Comparison of ENCODE assay signal across 29 cellular contexts in genomic region chr6:43623880-43624785, GRCh38. TPM values are rescaled to one million over a fixed set of nuclear protein-coding genes. Genes with fewer than 3 reads are reported as not detected.
A peak's percentile ranks its signal among the peaks of the same experiment; 100 is the strongest.
DNase-seq lines count a peak whose midpoint lies in the region; ATAC-seq, FAIRE-seq and TF ChIP-seq lines count a peak whose summit lies in the region.
"Had no signal": no experiment of that assay in that cellular context is flagged by ENCODE, and none has a peak within 500 bp of the region (broad histone marks: within the 10 kb centered on the region; RNA-seq: fewer than 3 reads in every experiment).

No MANE protein-coding gene starts in this region.

- no peak for TF ChIP-seq RAD21 in K562 (CRISPR knock-in tag; conservative IDR thresholded peaks at IDR 0.05 in 1 of 2, IDR thresholded peaks at IDR 0.05 in 1 of 2)

- no peak overlapping the region for H3K18ac ChIP-seq in neuronal stem cell (ENCODE audit: low read length)

- TF ChIP-seq POLR2A in GM18505 (IDR thresholded peaks at IDR 0.05; ENCODE audit: borderline replicate concordance, extremely low read depth, insufficient read depth, insufficient read length) (peak; percentile 36), K562 (conservative IDR thresholded peaks at IDR 0.05) (peak; percentile 53)

- no peak overlapping the region for H3K4me2 ChIP-seq in K562 (ENCODE audit: insufficient read depth, low read length)
- H3K4me2 ChIP-seq in neuronal stem cell (ENCODE audit: insufficient read depth, low read length, poor library complexity, severe bottlenecking), result no peak overlapping the region

- POLR2A ChIA-PET in K562 (lab: Yijun Ruan, JAX), result interaction anchor here (0.6 to 7.9 kb wide), 11 partner anchors 8 to 1313 kb away, joined by 3 to 135 read pairs (median 4); partner anchors contain the start of gene MAD2L1BP
- POLR2A ChIA-PET in HEK293T (lab: Yijun Ruan, JAX), result interaction anchor here (1.0 to 1.3 kb wide), 2 partner anchors 11 kb away, joined by 3 to 6 read pairs; partner anchors contain the start of gene MAD2L1BP

- H3K23ac ChIP-seq in neuronal stem cell (ENCODE audit: low read depth, low read length, poor library complexity), result peak overlapping the region; percentile 14

- no peak for DNase-seq in activated CD4-positive, alpha-beta T cell treated with anti-CD3 and anti-CD28 coated beads, Interleukin-2, amount 10 ng/mL, durations not matched to agents 24 days and 14 days
- no peak for DNase-seq in activated CD4-positive, alpha-beta T cell treated with anti-CD3 and anti-CD28 coated beads for 4 hours
- DNase-seq in K562 (ENCODE audit: extremely low read depth in 1 of 4, low spot score in 3 of 4) (no peak), neuronal stem cell (ENCODE audit: low spot score) (no peak), mesothelial cell of epicardium (ENCODE audit: low spot score in 2 of 2, unreplicated experiment in 2 of 2) (no peak), HEK293T (ENCODE audit: extremely low spot score) (no peak), T-helper 1 cell (no peak)
- DNase-seq: activated CD4-positive, alpha-beta T cell treated with anti-CD3 and anti-CD28 coated beads, Interleukin-2, amount 50 U/mL, for 4 hours; activated naive CD4-positive, alpha-beta T cell treated with anti-CD3 and anti-CD28 coated beads, Interleukin-2, amount 50 U/mL, for 16 hours; aorta; CD4-positive, alpha-beta T cell; GM23248; KG1; mammary epithelial cell; naive B cell; NCI-H1436 treated with DMSO at 0.1 percent for 48 hours; stimulated activated CD4-positive, alpha-beta T cell treated with anti-CD3 and anti-CD28 coated beads, Interleukin-15, amount 100 ng/mL, for 24 hours; stomach; T-helper 9 cell; transverse colon had no signal

- no TSS peak for BruUV-seq in K562 (replicated peaks; lab: Mats Ljungman, UMichigan)

- H3K9me3 ChIP-seq in K562 (replicated peaks; ENCODE audit: control insufficient read depth, insufficient read depth, low read depth, low read length) (no peaks in the 10 kb centered on the region), neuronal stem cell (replicated peaks in 1 of 2; ENCODE audit: control insufficient read depth in 2 of 2, insufficient read depth in 1 of 2, low read depth in 1 of 2, low read length in 2 of 2) (no peaks in the 10 kb centered on the region)
- H3K9me3 ChIP-seq: stomach, transverse colon had no signal

- H3K4me1 ChIP-seq in K562 (replicated peaks in 1 of 2; ENCODE audit: control insufficient read depth in 2 of 2, insufficient read depth in 2 of 2, low read length in 2 of 2) (peaks cover 21 to 23% of the 10 kb centered on the region in 2 experiments), neuronal stem cell (ENCODE audit: control insufficient read depth in 2 of 2, insufficient read depth in 1 of 2, low read depth in 1 of 2, low read length in 2 of 2) (peaks cover 2 to 5% of the 10 kb centered on the region in 2 donors)

- no peak overlapping the region for H4K91ac ChIP-seq in neuronal stem cell (ENCODE audit: low read depth, low read length, poor library complexity)

- H3K9me3 Mint-ChIP-seq in activated CD4-positive, alpha-beta T cell treated with anti-CD3 and anti-CD28 coated beads, Interleukin-2, amount 10 ng/mL, durations not matched to agents 24 days and 14 days, result no peaks in the 10 kb centered on the region
- H3K9me3 Mint-ChIP-seq in mesothelial cell of epicardium, result no peaks in the 10 kb centered on the region
- H3K9me3 Mint-ChIP-seq: CD4-positive, alpha-beta T cell; central memory CD8-positive, alpha-beta T cell; naive B cell; WTC11 had no signal

- H3K4me1 Mint-ChIP-seq in activated CD4-positive, alpha-beta T cell treated with anti-CD3 and anti-CD28 coated beads, Interleukin-2, amount 10 ng/mL, durations not matched to agents 24 days and 14 days, result peaks cover 32% of the 10 kb centered on the region
- peaks cover 18% of the 10 kb centered on the region for H3K4me1 Mint-ChIP-seq in mesothelial cell of epicardium

- H3K9ac ChIP-seq in K562 (ENCODE audit: insufficient read depth in 1 of 2, low read depth in 2 of 2, low read length in 2 of 2), result peak overlapping the region in 1 of 2 experiments; percentile 59; a peak in 2 of 4 replicates
- H3K9ac ChIP-seq in neuronal stem cell (ENCODE audit: low read depth, low read length, poor library complexity), result no peak overlapping the region
- H3K9ac ChIP-seq: GM23248, parathyroid adenoma had no signal

- ATAC-seq in GM18505 (IDR thresholded peaks at IDR 0.05; ENCODE audit: unreplicated experiment) (no peak), K562 (no peak)
- ATAC-seq: sciatic nerve, SK-N-SH treated with all-trans-retinoic acid at 6 μM for 48 hours, WTC11 had no signal

- TF ChIP-seq EP300 in K562 (IDR thresholded peaks at IDR 0.05; ENCODE audit: low read length), result no peak

- H3K27ac ChIP-seq in K562 (ENCODE audit: extremely low read depth, low read depth, low read length) (no peak overlapping the region; the same call in 2 of the 3 replicates), neuronal stem cell (replicated peaks; ENCODE audit: low read length) (no peak overlapping the region)
- H3K27ac ChIP-seq: 22Rv1, GM23248, parathyroid adenoma, stomach, transverse colon had no signal

- no peak overlapping the region for H3K14ac ChIP-seq in neuronal stem cell (ENCODE audit: low read length)

- no peak for TF ChIP-seq CTCF in K562 (IDR thresholded peaks at IDR 0.05 in 2 of 3, conservative IDR thresholded peaks at IDR 0.05 in 1 of 3; ENCODE audit: insufficient read depth in 2 of 3, low read depth in 1 of 3, low read length in 3 of 3)
- TF ChIP-seq CTCF in mesothelial cell of epicardium (IDR thresholded peaks at IDR 0.05; ENCODE audit: unreplicated experiment), result no peak

- no peak overlapping the region for H2AK5ac ChIP-seq in neuronal stem cell (ENCODE audit: low read depth, low read length)

- H4K8ac ChIP-seq in neuronal stem cell (ENCODE audit: low read depth, low read length), result no peak overlapping the region

- CTCF ChIA-PET in K562 (lab: Yijun Ruan, JAX; ENCODE audit: low intra/inter-chr PET ratio), result interaction anchor here (0.6 to 1.1 kb wide), 3 partner anchors 10 to 458 kb away, joined by 3 read pairs; no protein-coding TSS in a partner anchor
- CTCF ChIA-PET in HEK293T (lab: Yijun Ruan, JAX), result no interaction called here

- no peak overlapping the region for H2BK5ac ChIP-seq in neuronal stem cell (ENCODE audit: low read length)

- H2BK15ac ChIP-seq in neuronal stem cell (ENCODE audit: low read length), result no peak overlapping the region

- H3K79me2 ChIP-seq in K562 (ENCODE audit: control insufficient read depth, insufficient read depth, low read length), result peaks cover 53% of the 10 kb centered on the region
- H3K79me2 ChIP-seq: parathyroid adenoma had no signal

- H3K4me3 Mint-ChIP-seq in activated CD4-positive, alpha-beta T cell treated with anti-CD3 and anti-CD28 coated beads, Interleukin-2, amount 10 ng/mL, durations not matched to agents 24 days and 14 days, result no peak overlapping the region
- H3K4me3 Mint-ChIP-seq in mesothelial cell of epicardium, result no peak overlapping the region
- H3K4me3 Mint-ChIP-seq: CD4-positive, alpha-beta T cell; central memory CD8-positive, alpha-beta T cell; WTC11 had no signal

- intact Hi-C loops in activated CD4-positive, alpha-beta T cell treated with anti-CD3 and anti-CD28 coated beads, Interleukin-2, amount 10 ng/mL, durations not matched to agents 24 days and 14 days (cut with micrococcal nuclease), result no loop called here
- intact Hi-C loops in K562 (cut with micrococcal nuclease), result no loop called here

- 0 out of 2 replicates have a peak, but pooled peaks cover 7% of the 10 kb centered on the region for H4K20me1 ChIP-seq in K562 (replicated peaks; ENCODE audit: control insufficient read depth, insufficient read depth, low read length)

- H3K4me3 ChIP-seq in K562 (no peak overlapping the region), neuronal stem cell (ENCODE audit: low read length in 2 of 2) (peak overlapping the region in 1 of 2 donors; percentile 29)
- H3K4me3 ChIP-seq: GM23248, stomach, transverse colon had no signal

- no peaks in the 10 kb centered on the region for H3K27me3 ChIP-seq in K562 (ENCODE audit: control insufficient read depth in 2 of 2, insufficient read depth in 2 of 2, low read length in 2 of 2)
- no peaks in the 10 kb centered on the region for H3K27me3 ChIP-seq in neuronal stem cell (ENCODE audit: control insufficient read depth in 3 of 3, insufficient read depth in 3 of 3, low read depth in 1 of 3, low read length in 3 of 3)
- H3K27me3 ChIP-seq: stomach, transverse colon had no signal

- no peak overlapping the region for H2BK12ac ChIP-seq in neuronal stem cell (ENCODE audit: low read length)

- peak overlapping the region; percentile 46 for H3K27ac Mint-ChIP-seq in activated CD4-positive, alpha-beta T cell treated with anti-CD3 and anti-CD28 coated beads, Interleukin-2, amount 10 ng/mL, durations not matched to agents 24 days and 14 days
- H3K27ac Mint-ChIP-seq in mesothelial cell of epicardium, result no peak overlapping the region
- H3K27ac Mint-ChIP-seq: CD4-positive, alpha-beta T cell; WTC11 had no signal

- H2AFZ ChIP-seq in K562 (ENCODE audit: low read depth, low read length) (no peak overlapping the region), neuronal stem cell (ENCODE audit: low read length) (no peak overlapping the region)
- H2AFZ ChIP-seq: GM23248, parathyroid adenoma had no signal

- peaks cover 7% of the 10 kb centered on the region for H3K79me1 ChIP-seq in neuronal stem cell (ENCODE audit: low read depth, low read length)

- no peak for FAIRE-seq in K562 (lab: Jason Lieb, UNC)

- H3K36me3 Mint-ChIP-seq in activated CD4-positive, alpha-beta T cell treated with anti-CD3 and anti-CD28 coated beads, Interleukin-2, amount 10 ng/mL, durations not matched to agents 24 days and 14 days (ENCODE audit: low read depth), result peaks cover 62% of the 10 kb centered on the region
- H3K36me3 Mint-ChIP-seq in mesothelial cell of epicardium, result peaks cover 38% of the 10 kb centered on the region

- H3K27me3 Mint-ChIP-seq in activated CD4-positive, alpha-beta T cell treated with anti-CD3 and anti-CD28 coated beads, Interleukin-2, amount 10 ng/mL, durations not matched to agents 24 days and 14 days, result no peaks in the 10 kb centered on the region
- no peaks in the 10 kb centered on the region for H3K27me3 Mint-ChIP-seq in mesothelial cell of epicardium (ENCODE audit: low read depth)
- H3K27me3 Mint-ChIP-seq: CD4-positive, alpha-beta T cell; central memory CD8-positive, alpha-beta T cell; naive B cell had no signal

- peaks cover 13% of the 10 kb centered on the region for H3K9me1 ChIP-seq in K562 (ENCODE audit: control insufficient read depth, insufficient read depth, low read length)

- peaks cover 83% of the 10 kb centered on the region for H3K36me3 ChIP-seq in K562 (ENCODE audit: control insufficient read depth, insufficient read depth, low read length)
- H3K36me3 ChIP-seq in neuronal stem cell (replicated peaks in 1 of 2; ENCODE audit: control insufficient read depth in 2 of 2, insufficient read depth in 2 of 2, low read length in 2 of 2), result peaks cover 60 to 88% of the 10 kb centered on the region in 2 donors

- H2BK120ac ChIP-seq in neuronal stem cell (ENCODE audit: low read depth, low read length), result no peak overlapping the region

- H3K4ac ChIP-seq in neuronal stem cell (ENCODE audit: low read length), result no peak overlapping the region

- 93% methylated on average over 12 of the region's 12 CpGs for WGBS in K562 (ENCODE audit: insufficient coverage, low coverage, missing lambda C conversion rate)
- no CpG with 5 or more reads among the region's 12 CpGs for WGBS in neuronal stem cell (ENCODE audit: extremely low coverage in 2 of 2, insufficient read length in 2 of 2, insufficient replicate concordance in 1 of 2), 2 donors

- in situ Hi-C loops in K562 (cut with MboI), result no loop called here

RNA-seq across cellular contexts. Expression of gene GTPBP2, which starts 4.9 kb away (rescaled TPM):
- 69.4 and 70.3 TPM in 2 replicates for total RNA-seq in activated CD4-positive, alpha-beta T cell treated with anti-CD3 and anti-CD28 coated beads, Interleukin-2, amount 10 ng/mL, durations not matched to agents 24 days and 14 days
- total RNA-seq in K562 (2011; cell fraction: chromatin; rRNA removed; ENCODE audit: low replicate concordance), result 558 and 907 TPM in 2 replicates
- 446 and 460 TPM in 2 replicates for total RNA-seq in K562 (2011; cell fraction: nucleolus; rRNA removed)
- 547 and 636 TPM in 2 replicates for total RNA-seq in K562 (2011; cell fraction: nucleoplasm; rRNA removed)
- total RNA-seq in K562 (2014; rRNA removed), result 111 and 127 TPM in 2 replicates
- total RNA-seq in K562 (2014; rRNA removed; fragmentation: Illumina TruSeq; extraction: Trizol), result 92.5 and 99.4 TPM in 2 replicates
- 68.8 and 71.1 TPM in 2 replicates for total RNA-seq in K562 (2015; rRNA removed; fragmentation: Illumina TruSeq; extraction: Trizol)
- 121 and 162 TPM in 2 replicates for total RNA-seq in K562 (2021)
- 184 and 259 TPM in 2 replicates for polyA plus RNA-seq in K562 (2011; rRNA removed)
- polyA plus RNA-seq in K562 (2011; cell fraction: cytosol; rRNA removed), result 167 and 217 TPM in 2 replicates
- 1,016 and 1,080 TPM in 2 replicates for polyA plus RNA-seq in K562 (2011; cell fraction: nucleus; rRNA removed)
- polyA plus RNA-seq in K562 (2012), result 101 and 429 TPM in 2 replicates
- 162 and 169 TPM in 2 replicates for polyA plus RNA-seq in K562 (2014; fragmentation: Illumina TruSeq; extraction: Trizol)
- polyA plus RNA-seq in K562 (2014; fragmentation: Nextera tagmentation; extraction: Ambion mirVana), result 10 to 100 TPM; 48.4 to 60.9 TPM
- 171 and 196 TPM in 2 replicates for polyA plus RNA-seq in K562 (2014; rRNA removed)
- polyA minus RNA-seq in K562 (2011; rRNA and poly(A)+ RNA removed), result 87.3 and 97.4 TPM in 2 replicates
- 46.5 and 62.7 TPM in 2 replicates for polyA minus RNA-seq in K562 (2011; cell fraction: cytosol; rRNA and poly(A)+ RNA removed)
- 121 and 183 TPM in 2 replicates for polyA minus RNA-seq in K562 (2011; cell fraction: nucleus; rRNA and poly(A)+ RNA removed)
- polyA plus RNA-seq in neuronal stem cell (2013, experiment 1 of 2), result 49.3 TPM
- 48.3 TPM for polyA plus RNA-seq in neuronal stem cell (2013, experiment 2 of 2)
- total RNA-seq in mesothelial cell of epicardium, result 76.5 to 78.0 TPM (median 77.6 TPM) in 3 replicates

RNA-seq across cellular contexts. Expression of gene MAD2L1BP, which starts 11.5 kb away (rescaled TPM):
- 36.3 and 40.2 TPM in 2 replicates for total RNA-seq in activated CD4-positive, alpha-beta T cell treated with anti-CD3 and anti-CD28 coated beads, Interleukin-2, amount 10 ng/mL, durations not matched to agents 24 days and 14 days
- total RNA-seq in K562 (2011; cell fraction: chromatin; rRNA removed; ENCODE audit: low replicate concordance), result 89.9 and 155 TPM in 2 replicates
- total RNA-seq in K562 (2011; cell fraction: nucleolus; rRNA removed), result 95.9 and 115 TPM in 2 replicates
- total RNA-seq in K562 (2011; cell fraction: nucleoplasm; rRNA removed), result 87.8 and 100 TPM in 2 replicates
- total RNA-seq in K562 (2014; rRNA removed), result 69.7 and 78.1 TPM in 2 replicates
- total RNA-seq in K562 (2014; rRNA removed; fragmentation: Illumina TruSeq; extraction: Trizol), result 73.8 and 76.7 TPM in 2 replicates
- 73.2 and 75.1 TPM in 2 replicates for total RNA-seq in K562 (2015; rRNA removed; fragmentation: Illumina TruSeq; extraction: Trizol)
- total RNA-seq in K562 (2021), result 71.5 and 77.4 TPM in 2 replicates
- polyA plus RNA-seq in K562 (2011; rRNA removed), result 120 TPM in 2 replicates
- 173 and 183 TPM in 2 replicates for polyA plus RNA-seq in K562 (2011; cell fraction: cytosol; rRNA removed)
- polyA plus RNA-seq in K562 (2011; cell fraction: nucleus; rRNA removed), result 62.0 and 78.0 TPM in 2 replicates
- polyA plus RNA-seq in K562 (2012), result 49.6 and 65.4 TPM in 2 replicates
- 113 and 116 TPM in 2 replicates for polyA plus RNA-seq in K562 (2014; fragmentation: Illumina TruSeq; extraction: Trizol)
- 100 to 1,000 TPM; 241 to 321 TPM for polyA plus RNA-seq in K562 (2014; fragmentation: Nextera tagmentation; extraction: Ambion mirVana)
- polyA plus RNA-seq in K562 (2014; rRNA removed), result 102 and 111 TPM in 2 replicates
- 73.9 and 74.5 TPM in 2 replicates for polyA minus RNA-seq in K562 (2011; rRNA and poly(A)+ RNA removed)
- 33.5 and 38.0 TPM in 2 replicates for polyA minus RNA-seq in K562 (2011; cell fraction: cytosol; rRNA and poly(A)+ RNA removed)
- 18.2 and 39.4 TPM in 2 replicates for polyA minus RNA-seq in K562 (2011; cell fraction: nucleus; rRNA and poly(A)+ RNA removed)
- 21.5 TPM for polyA plus RNA-seq in neuronal stem cell (2013, experiment 1 of 2)
- polyA plus RNA-seq in neuronal stem cell (2013, experiment 2 of 2), result 22.5 TPM
- 23.4 to 24.4 TPM (median 23.6 TPM) in 3 replicates for total RNA-seq in mesothelial cell of epicardium

RNA-seq across cellular contexts. Expression of gene RSPH9, which starts 20.7 kb away (rescaled TPM):
- total RNA-seq in activated CD4-positive, alpha-beta T cell treated with anti-CD3 and anti-CD28 coated beads, Interleukin-2, amount 10 ng/mL, durations not matched to agents 24 days and 14 days, result not detected in 2 replicates
- 0.32 TPM in 1 of 2 replicates, not detected in the other for total RNA-seq in K562 (2011; cell fraction: chromatin; rRNA removed; ENCODE audit: low replicate concordance)
- total RNA-seq in K562 (2011; cell fraction: nucleolus; rRNA removed), result 0.17 TPM in 1 of 2 replicates, not detected in the other
- total RNA-seq in K562 (2011; cell fraction: nucleoplasm; rRNA removed), result 0.22 and 0.38 TPM in 2 replicates
- total RNA-seq in K562 (2014; rRNA removed), result 0.05 TPM in 1 of 2 replicates, not detected in the other
- total RNA-seq in K562 (2014; rRNA removed; fragmentation: Illumina TruSeq; extraction: Trizol), result not detected in 2 replicates
- not detected in 2 replicates for total RNA-seq in K562 (2015; rRNA removed; fragmentation: Illumina TruSeq; extraction: Trizol)
- total RNA-seq in K562 (2021), result not detected in 2 replicates
- polyA plus RNA-seq in K562 (2011; rRNA removed), result 0.04 TPM in 1 of 2 replicates, not detected in the other
- polyA plus RNA-seq in K562 (2011; cell fraction: cytosol; rRNA removed), result not detected in 2 replicates
- polyA plus RNA-seq in K562 (2011; cell fraction: nucleus; rRNA removed), result 0.04 TPM in 1 of 2 replicates, not detected in the other
- 0.40 and 0.49 TPM in 2 replicates for polyA plus RNA-seq in K562 (2012)
- polyA plus RNA-seq in K562 (2014; fragmentation: Illumina TruSeq; extraction: Trizol), result not detected in 2 replicates
- polyA plus RNA-seq in K562 (2014; fragmentation: Nextera tagmentation; extraction: Ambion mirVana), result under 1 TPM; 0.39 to 0.60 TPM
- polyA plus RNA-seq in K562 (2014; rRNA removed), result not detected in 2 replicates
- 0.11 and 0.15 TPM in 2 replicates for polyA minus RNA-seq in K562 (2011; rRNA and poly(A)+ RNA removed)
- not detected in 2 replicates for polyA minus RNA-seq in K562 (2011; cell fraction: cytosol; rRNA and poly(A)+ RNA removed)
- polyA minus RNA-seq in K562 (2011; cell fraction: nucleus; rRNA and poly(A)+ RNA removed), result 0.22 TPM in 1 of 2 replicates, not detected in the other
- 1.8 TPM for polyA plus RNA-seq in neuronal stem cell (2013, experiment 1 of 2)
- 1.5 TPM for polyA plus RNA-seq in neuronal stem cell (2013, experiment 2 of 2)
- 0.80 to 0.88 TPM (median 0.82 TPM) in 3 replicates for total RNA-seq in mesothelial cell of epicardium
- total RNA-seq: CD4-positive, alpha-beta T cell; epithelial cell of proximal tubule; HT1080; transverse colon had no signal
- polyA plus RNA-seq: mammary epithelial cell had no signal

RNA-seq across cellular contexts. Expression of gene POLH, which starts 48.1 kb away (rescaled TPM):
- total RNA-seq in activated CD4-positive, alpha-beta T cell treated with anti-CD3 and anti-CD28 coated beads, Interleukin-2, amount 10 ng/mL, durations not matched to agents 24 days and 14 days, result 34.2 and 37.9 TPM in 2 replicates
- total RNA-seq in K562 (2011; cell fraction: chromatin; rRNA removed; ENCODE audit: low replicate concordance), result 59.2 and 63.3 TPM in 2 replicates
- total RNA-seq in K562 (2011; cell fraction: nucleolus; rRNA removed), result 35.1 and 36.9 TPM in 2 replicates
- total RNA-seq in K562 (2011; cell fraction: nucleoplasm; rRNA removed), result 34.4 and 35.3 TPM in 2 replicates
- total RNA-seq in K562 (2014; rRNA removed), result 12.7 and 19.3 TPM in 2 replicates
- total RNA-seq in K562 (2014; rRNA removed; fragmentation: Illumina TruSeq; extraction: Trizol), result 23.0 and 23.5 TPM in 2 replicates
- total RNA-seq in K562 (2015; rRNA removed; fragmentation: Illumina TruSeq; extraction: Trizol), result 21.2 and 23.9 TPM in 2 replicates
- total RNA-seq in K562 (2021), result 31.4 and 31.8 TPM in 2 replicates
- polyA plus RNA-seq in K562 (2011; rRNA removed), result 26.8 and 31.6 TPM in 2 replicates
- polyA plus RNA-seq in K562 (2011; cell fraction: cytosol; rRNA removed), result 11.3 and 17.3 TPM in 2 replicates
- polyA plus RNA-seq in K562 (2011; cell fraction: nucleus; rRNA removed), result 18.0 and 21.1 TPM in 2 replicates
- polyA plus RNA-seq in K562 (2012), result 15.4 and 22.4 TPM in 2 replicates
- 16.2 and 20.6 TPM in 2 replicates for polyA plus RNA-seq in K562 (2014; fragmentation: Illumina TruSeq; extraction: Trizol)
- polyA plus RNA-seq in K562 (2014; fragmentation: Nextera tagmentation; extraction: Ambion mirVana), result 10 to 100 TPM in 1 of 2 experiments, 1 to 10 TPM in 1; 5.8 to 10.6 TPM
- polyA plus RNA-seq in K562 (2014; rRNA removed), result 11.4 and 14.7 TPM in 2 replicates
- polyA minus RNA-seq in K562 (2011; rRNA and poly(A)+ RNA removed), result 88.7 and 99.1 TPM in 2 replicates
- 24.4 and 26.2 TPM in 2 replicates for polyA minus RNA-seq in K562 (2011; cell fraction: cytosol; rRNA and poly(A)+ RNA removed)
- 12.8 and 20.7 TPM in 2 replicates for polyA minus RNA-seq in K562 (2011; cell fraction: nucleus; rRNA and poly(A)+ RNA removed)
- 6.3 TPM for polyA plus RNA-seq in neuronal stem cell (2013, experiment 1 of 2)
- 6.4 TPM for polyA plus RNA-seq in neuronal stem cell (2013, experiment 2 of 2)
- 16.3 to 21.8 TPM (median 18.9 TPM) in 3 replicates for total RNA-seq in mesothelial cell of epicardium

RNA-seq across cellular contexts. Expression of gene XPO5, which starts 48.3 kb away (rescaled TPM):
- total RNA-seq in activated CD4-positive, alpha-beta T cell treated with anti-CD3 and anti-CD28 coated beads, Interleukin-2, amount 10 ng/mL, durations not matched to agents 24 days and 14 days, result 143 and 145 TPM in 2 replicates
- total RNA-seq in K562 (2011; cell fraction: chromatin; rRNA removed; ENCODE audit: low replicate concordance), result 429 and 472 TPM in 2 replicates
- 259 and 261 TPM in 2 replicates for total RNA-seq in K562 (2011; cell fraction: nucleolus; rRNA removed)
- 326 and 371 TPM in 2 replicates for total RNA-seq in K562 (2011; cell fraction: nucleoplasm; rRNA removed)
- total RNA-seq in K562 (2014; rRNA removed) (91.6 and 102 TPM in 2 replicates), K562 (2014; rRNA removed; fragmentation: Illumina TruSeq; extraction: Trizol) (99.1 and 106 TPM in 2 replicates), K562 (2015; rRNA removed; fragmentation: Illumina TruSeq; extraction: Trizol) (95.4 and 97.1 TPM in 2 replicates), K562 (2021) (170 and 180 TPM in 2 replicates), mesothelial cell of epicardium (58.1 to 62.6 TPM (median 58.7 TPM) in 3 replicates)
- polyA plus RNA-seq in K562 (2011; rRNA removed) (145 and 166 TPM in 2 replicates), K562 (2014; fragmentation: Illumina TruSeq; extraction: Trizol) (105 and 130 TPM in 2 replicates), K562 (2014; fragmentation: Nextera tagmentation; extraction: Ambion mirVana) (10 to 100 TPM; 36.0 to 72.3 TPM), K562 (2014; rRNA removed) (101 TPM in 2 replicates)
- polyA plus RNA-seq in K562 (2011; cell fraction: cytosol; rRNA removed), result 110 and 161 TPM in 2 replicates
- 247 and 250 TPM in 2 replicates for polyA plus RNA-seq in K562 (2011; cell fraction: nucleus; rRNA removed)
- 76.8 and 101 TPM in 2 replicates for polyA plus RNA-seq in K562 (2012)
- 186 and 262 TPM in 2 replicates for polyA minus RNA-seq in K562 (2011; rRNA and poly(A)+ RNA removed)
- 127 and 149 TPM in 2 replicates for polyA minus RNA-seq in K562 (2011; cell fraction: cytosol; rRNA and poly(A)+ RNA removed)
- 121 and 146 TPM in 2 replicates for polyA minus RNA-seq in K562 (2011; cell fraction: nucleus; rRNA and poly(A)+ RNA removed)
- polyA plus RNA-seq in neuronal stem cell (2013, experiment 1 of 2), result 32.1 TPM
- polyA plus RNA-seq in neuronal stem cell (2013, experiment 2 of 2), result 32.5 TPM
